1 cellular context compared by ENCODE assay signal in the genomic region with DNA sequence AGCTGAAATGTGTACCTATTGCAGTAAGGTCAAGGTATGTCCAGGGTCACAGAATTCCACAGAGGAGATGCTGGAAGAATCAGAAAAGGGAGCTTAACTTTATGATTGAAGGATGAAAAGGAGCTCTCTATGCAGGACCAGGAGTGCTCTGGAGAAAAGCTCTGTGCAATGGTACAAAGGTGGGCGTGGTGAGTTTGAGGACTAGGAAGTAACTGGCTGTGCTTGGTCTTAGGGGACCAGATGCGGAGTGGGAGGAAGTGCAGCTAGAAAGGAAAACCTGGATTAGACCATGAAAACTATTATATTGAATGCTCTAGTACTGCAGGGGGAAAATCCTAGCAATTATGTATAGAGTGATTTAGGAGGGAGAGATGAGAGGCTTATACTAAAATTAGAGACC.
TF ChIP-seq lines count a peak whose summit lies in the region.

No MANE protein-coding gene starts in this region.

TF ChIP-seq in HepG2, 621 proteins besides CTCF, POLR2A, EP300 and RAD21:
- TF ChIP-seq, protein P1, sequence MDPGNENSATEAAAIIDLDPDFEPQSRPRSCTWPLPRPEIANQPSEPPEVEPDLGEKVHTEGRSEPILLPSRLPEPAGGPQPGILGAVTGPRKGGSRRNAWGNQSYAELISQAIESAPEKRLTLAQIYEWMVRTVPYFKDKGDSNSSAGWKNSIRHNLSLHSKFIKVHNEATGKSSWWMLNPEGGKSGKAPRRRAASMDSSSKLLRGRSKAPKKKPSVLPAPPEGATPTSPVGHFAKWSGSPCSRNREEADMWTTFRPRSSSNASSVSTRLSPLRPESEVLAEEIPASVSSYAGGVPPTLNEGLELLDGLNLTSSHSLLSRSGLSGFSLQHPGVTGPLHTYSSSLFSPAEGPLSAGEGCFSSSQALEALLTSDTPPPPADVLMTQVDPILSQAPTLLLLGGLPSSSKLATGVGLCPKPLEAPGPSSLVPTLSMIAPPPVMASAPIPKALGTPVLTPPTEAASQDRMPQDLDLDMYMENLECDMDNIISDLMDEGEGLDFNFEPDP (CRISPR knock-in tag; conservative IDR thresholded peaks at IDR 0.05), result no peak
- TF ChIP-seq NRL (CRISPR knock-in tag; IDR thresholded peaks at IDR 0.05; ENCODE audit: borderline replicate concordance) (no peak), TSC22D2 (CRISPR knock-in tag; IDR thresholded peaks at IDR 0.05; ENCODE audit: borderline replicate concordance) (no peak), NFYC (CRISPR knock-in tag; IDR thresholded peaks at IDR 0.05) (no peak), ARNT (IDR thresholded peaks at IDR 0.05) (no peak), TEAD3 (CRISPR knock-in tag; optimal IDR thresholded peaks at IDR 0.05; ENCODE audit: borderline replicate concordance) (no peak), ZNF354B (CRISPR knock-in tag; IDR thresholded peaks at IDR 0.05) (no peak)
- TF ChIP-seq, protein P2, sequence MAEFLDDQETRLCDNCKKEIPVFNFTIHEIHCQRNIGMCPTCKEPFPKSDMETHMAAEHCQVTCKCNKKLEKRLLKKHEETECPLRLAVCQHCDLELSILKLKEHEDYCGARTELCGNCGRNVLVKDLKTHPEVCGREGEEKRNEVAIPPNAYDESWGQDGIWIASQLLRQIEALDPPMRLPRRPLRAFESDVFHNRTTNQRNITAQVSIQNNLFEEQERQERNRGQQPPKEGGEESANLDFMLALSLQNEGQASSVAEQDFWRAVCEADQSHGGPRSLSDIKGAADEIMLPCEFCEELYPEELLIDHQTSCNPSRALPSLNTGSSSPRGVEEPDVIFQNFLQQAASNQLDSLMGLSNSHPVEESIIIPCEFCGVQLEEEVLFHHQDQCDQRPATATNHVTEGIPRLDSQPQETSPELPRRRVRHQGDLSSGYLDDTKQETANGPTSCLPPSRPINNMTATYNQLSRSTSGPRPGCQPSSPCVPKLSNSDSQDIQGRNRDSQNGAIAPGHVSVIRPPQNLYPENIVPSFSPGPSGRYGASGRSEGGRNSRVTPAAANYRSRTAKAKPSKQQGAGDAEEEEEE (CRISPR knock-in tag; IDR thresholded peaks at IDR 0.05; ENCODE audit: borderline replicate concordance), result no peak
